1 cellular context compared by ENCODE assay signal in the genomic region with DNA sequence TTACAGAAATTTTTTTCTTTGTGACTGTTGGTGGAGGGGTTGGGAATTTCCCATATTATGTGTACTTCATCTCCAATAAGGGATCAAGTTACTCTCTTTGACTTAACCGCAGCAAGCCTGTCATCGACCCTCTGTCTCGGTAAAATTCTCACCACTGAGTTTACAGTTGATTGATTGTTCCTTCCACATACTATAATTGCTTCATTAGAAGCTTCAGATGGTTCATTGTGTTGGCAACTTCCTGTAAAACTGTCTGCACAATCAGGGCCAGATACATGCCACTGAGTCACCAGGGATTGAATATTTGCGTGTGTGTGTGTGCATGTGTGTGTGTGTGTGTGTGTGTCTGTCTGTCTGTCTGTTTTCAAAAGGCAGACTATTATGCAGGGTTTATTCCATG.
TF ChIP-seq lines count a peak whose summit lies in the region.

No MANE protein-coding gene starts in this region.

TF ChIP-seq in GM12878, 131 proteins besides CTCF, POLR2A, EP300 and RAD21 (continued from another document and continues in another):
- TF ChIP-seq, protein P1, sequence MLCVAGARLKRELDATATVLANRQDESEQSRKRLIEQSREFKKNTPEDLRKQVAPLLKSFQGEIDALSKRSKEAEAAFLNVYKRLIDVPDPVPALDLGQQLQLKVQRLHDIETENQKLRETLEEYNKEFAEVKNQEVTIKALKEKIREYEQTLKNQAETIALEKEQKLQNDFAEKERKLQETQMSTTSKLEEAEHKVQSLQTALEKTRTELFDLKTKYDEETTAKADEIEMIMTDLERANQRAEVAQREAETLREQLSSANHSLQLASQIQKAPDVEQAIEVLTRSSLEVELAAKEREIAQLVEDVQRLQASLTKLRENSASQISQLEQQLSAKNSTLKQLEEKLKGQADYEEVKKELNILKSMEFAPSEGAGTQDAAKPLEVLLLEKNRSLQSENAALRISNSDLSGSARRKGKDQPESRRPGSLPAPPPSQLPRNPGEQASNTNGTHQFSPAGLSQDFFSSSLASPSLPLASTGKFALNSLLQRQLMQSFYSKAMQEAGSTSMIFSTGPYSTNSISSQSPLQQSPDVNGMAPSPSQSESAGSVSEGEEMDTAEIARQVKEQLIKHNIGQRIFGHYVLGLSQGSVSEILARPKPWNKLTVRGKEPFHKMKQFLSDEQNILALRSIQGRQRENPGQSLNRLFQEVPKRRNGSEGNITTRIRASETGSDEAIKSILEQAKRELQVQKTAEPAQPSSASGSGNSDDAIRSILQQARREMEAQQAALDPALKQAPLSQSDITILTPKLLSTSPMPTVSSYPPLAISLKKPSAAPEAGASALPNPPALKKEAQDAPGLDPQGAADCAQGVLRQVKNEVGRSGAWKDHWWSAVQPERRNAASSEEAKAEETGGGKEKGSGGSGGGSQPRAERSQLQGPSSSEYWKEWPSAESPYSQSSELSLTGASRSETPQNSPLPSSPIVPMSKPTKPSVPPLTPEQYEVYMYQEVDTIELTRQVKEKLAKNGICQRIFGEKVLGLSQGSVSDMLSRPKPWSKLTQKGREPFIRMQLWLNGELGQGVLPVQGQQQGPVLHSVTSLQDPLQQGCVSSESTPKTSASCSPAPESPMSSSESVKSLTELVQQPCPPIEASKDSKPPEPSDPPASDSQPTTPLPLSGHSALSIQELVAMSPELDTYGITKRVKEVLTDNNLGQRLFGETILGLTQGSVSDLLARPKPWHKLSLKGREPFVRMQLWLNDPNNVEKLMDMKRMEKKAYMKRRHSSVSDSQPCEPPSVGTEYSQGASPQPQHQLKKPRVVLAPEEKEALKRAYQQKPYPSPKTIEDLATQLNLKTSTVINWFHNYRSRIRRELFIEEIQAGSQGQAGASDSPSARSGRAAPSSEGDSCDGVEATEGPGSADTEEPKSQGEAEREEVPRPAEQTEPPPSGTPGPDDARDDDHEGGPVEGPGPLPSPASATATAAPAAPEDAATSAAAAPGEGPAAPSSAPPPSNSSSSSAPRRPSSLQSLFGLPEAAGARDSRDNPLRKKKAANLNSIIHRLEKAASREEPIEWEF (IDR thresholded peaks at IDR 0.05; ENCODE audit: insufficient replicate concordance, low read depth, low read length), result peak; percentile 70
- TF ChIP-seq GATAD2B (conservative IDR thresholded peaks at IDR 0.05; ENCODE audit: low read depth), result 0 out of 2 replicates have a peak, but pooled peaks have one; percentile 71
- TF ChIP-seq KLF5 (IDR thresholded peaks at IDR 0.05; ENCODE audit: partially characterized antibody), result no peak
- no peak for TF ChIP-seq NFIC (IDR thresholded peaks at IDR 0.05; ENCODE audit: low read depth, low read length)
- TF ChIP-seq SMAD5 (IDR thresholded peaks at IDR 0.05; ENCODE audit: low read depth), result no peak
- no peak for TF ChIP-seq CHD4 (IDR thresholded peaks at IDR 0.05)
- no peak for TF ChIP-seq STAT3 (IDR thresholded peaks at IDR 0.05; ENCODE audit: low read depth, low read length)
- TF ChIP-seq, protein P2, sequence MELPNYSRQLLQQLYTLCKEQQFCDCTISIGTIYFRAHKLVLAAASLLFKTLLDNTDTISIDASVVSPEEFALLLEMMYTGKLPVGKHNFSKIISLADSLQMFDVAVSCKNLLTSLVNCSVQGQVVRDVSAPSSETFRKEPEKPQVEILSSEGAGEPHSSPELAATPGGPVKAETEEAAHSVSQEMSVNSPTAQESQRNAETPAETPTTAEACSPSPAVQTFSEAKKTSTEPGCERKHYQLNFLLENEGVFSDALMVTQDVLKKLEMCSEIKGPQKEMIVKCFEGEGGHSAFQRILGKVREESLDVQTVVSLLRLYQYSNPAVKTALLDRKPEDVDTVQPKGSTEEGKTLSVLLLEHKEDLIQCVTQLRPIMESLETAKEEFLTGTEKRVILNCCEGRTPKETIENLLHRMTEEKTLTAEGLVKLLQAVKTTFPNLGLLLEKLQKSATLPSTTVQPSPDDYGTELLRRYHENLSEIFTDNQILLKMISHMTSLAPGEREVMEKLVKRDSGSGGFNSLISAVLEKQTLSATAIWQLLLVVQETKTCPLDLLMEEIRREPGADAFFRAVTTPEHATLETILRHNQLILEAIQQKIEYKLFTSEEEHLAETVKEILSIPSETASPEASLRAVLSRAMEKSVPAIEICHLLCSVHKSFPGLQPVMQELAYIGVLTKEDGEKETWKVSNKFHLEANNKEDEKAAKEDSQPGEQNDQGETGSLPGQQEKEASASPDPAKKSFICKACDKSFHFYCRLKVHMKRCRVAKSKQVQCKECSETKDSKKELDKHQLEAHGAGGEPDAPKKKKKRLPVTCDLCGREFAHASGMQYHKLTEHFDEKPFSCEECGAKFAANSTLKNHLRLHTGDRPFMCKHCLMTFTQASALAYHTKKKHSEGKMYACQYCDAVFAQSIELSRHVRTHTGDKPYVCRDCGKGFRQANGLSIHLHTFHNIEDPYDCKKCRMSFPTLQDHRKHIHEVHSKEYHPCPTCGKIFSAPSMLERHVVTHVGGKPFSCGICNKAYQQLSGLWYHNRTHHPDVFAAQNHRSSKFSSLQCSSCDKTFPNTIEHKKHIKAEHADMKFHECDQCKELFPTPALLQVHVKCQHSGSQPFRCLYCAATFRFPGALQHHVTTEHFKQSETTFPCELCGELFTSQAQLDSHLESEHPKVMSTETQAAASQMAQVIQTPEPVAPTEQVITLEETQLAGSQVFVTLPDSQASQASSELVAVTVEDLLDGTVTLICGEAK (IDR thresholded peaks at IDR 0.05; ENCODE audit: borderline replicate concordance), result no peak
- TF ChIP-seq RB1 (IDR thresholded peaks at IDR 0.05; ENCODE audit: borderline replicate concordance), result no peak
- TF ChIP-seq, protein P3, sequence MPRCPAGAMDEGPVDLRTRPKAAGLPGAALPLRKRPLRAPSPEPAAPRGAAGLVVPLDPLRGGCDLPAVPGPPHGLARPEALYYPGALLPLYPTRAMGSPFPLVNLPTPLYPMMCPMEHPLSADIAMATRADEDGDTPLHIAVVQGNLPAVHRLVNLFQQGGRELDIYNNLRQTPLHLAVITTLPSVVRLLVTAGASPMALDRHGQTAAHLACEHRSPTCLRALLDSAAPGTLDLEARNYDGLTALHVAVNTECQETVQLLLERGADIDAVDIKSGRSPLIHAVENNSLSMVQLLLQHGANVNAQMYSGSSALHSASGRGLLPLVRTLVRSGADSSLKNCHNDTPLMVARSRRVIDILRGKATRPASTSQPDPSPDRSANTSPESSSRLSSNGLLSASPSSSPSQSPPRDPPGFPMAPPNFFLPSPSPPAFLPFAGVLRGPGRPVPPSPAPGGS (IDR thresholded peaks at IDR 0.05; ENCODE audit: borderline replicate concordance, insufficient read depth, low read depth, low read length, poor library complexity, severe bottlenecking), result no peak
- TF ChIP-seq DPF2 (IDR thresholded peaks at IDR 0.05), result peak; percentile 81; the same call in 1 of the 2 replicates
- TF ChIP-seq RBBP5 (conservative IDR thresholded peaks at IDR 0.05), result no peak
- peak; percentile 64 for TF ChIP-seq BCL11A (IDR thresholded peaks at IDR 0.05; ENCODE audit: low read depth, low read length)
- no peak for TF ChIP-seq TCF12 (IDR thresholded peaks at IDR 0.05; ENCODE audit: low read depth, low read length)
- no peak for TF ChIP-seq MEF2A (IDR thresholded peaks at IDR 0.05; ENCODE audit: insufficient read depth, low read depth, low read length)
- no peak for TF ChIP-seq SPI1 (IDR thresholded peaks at IDR 0.05; ENCODE audit: borderline replicate concordance, insufficient read depth, low read depth, low read length)
- no peak for TF ChIP-seq SMARCA5 (IDR thresholded peaks at IDR 0.05)
- TF ChIP-seq, protein P4, sequence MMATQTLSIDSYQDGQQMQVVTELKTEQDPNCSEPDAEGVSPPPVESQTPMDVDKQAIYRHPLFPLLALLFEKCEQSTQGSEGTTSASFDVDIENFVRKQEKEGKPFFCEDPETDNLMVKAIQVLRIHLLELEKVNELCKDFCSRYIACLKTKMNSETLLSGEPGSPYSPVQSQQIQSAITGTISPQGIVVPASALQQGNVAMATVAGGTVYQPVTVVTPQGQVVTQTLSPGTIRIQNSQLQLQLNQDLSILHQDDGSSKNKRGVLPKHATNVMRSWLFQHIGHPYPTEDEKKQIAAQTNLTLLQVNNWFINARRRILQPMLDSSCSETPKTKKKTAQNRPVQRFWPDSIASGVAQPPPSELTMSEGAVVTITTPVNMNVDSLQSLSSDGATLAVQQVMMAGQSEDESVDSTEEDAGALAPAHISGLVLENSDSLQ (IDR thresholded peaks at IDR 0.05), result peak; percentile 81
- TF ChIP-seq, protein P5, sequence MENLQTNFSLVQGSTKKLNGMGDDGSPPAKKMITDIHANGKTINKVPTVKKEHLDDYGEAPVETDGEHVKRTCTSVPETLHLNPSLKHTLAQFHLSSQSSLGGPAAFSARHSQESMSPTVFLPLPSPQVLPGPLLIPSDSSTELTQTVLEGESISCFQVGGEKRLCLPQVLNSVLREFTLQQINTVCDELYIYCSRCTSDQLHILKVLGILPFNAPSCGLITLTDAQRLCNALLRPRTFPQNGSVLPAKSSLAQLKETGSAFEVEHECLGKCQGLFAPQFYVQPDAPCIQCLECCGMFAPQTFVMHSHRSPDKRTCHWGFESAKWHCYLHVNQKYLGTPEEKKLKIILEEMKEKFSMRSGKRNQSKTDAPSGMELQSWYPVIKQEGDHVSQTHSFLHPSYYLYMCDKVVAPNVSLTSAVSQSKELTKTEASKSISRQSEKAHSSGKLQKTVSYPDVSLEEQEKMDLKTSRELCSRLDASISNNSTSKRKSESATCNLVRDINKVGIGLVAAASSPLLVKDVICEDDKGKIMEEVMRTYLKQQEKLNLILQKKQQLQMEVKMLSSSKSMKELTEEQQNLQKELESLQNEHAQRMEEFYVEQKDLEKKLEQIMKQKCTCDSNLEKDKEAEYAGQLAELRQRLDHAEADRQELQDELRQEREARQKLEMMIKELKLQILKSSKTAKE (IDR thresholded peaks at IDR 0.05; ENCODE audit: low read depth, poor library complexity, severe bottlenecking), result peak; percentile 57
- TF ChIP-seq, protein P6, sequence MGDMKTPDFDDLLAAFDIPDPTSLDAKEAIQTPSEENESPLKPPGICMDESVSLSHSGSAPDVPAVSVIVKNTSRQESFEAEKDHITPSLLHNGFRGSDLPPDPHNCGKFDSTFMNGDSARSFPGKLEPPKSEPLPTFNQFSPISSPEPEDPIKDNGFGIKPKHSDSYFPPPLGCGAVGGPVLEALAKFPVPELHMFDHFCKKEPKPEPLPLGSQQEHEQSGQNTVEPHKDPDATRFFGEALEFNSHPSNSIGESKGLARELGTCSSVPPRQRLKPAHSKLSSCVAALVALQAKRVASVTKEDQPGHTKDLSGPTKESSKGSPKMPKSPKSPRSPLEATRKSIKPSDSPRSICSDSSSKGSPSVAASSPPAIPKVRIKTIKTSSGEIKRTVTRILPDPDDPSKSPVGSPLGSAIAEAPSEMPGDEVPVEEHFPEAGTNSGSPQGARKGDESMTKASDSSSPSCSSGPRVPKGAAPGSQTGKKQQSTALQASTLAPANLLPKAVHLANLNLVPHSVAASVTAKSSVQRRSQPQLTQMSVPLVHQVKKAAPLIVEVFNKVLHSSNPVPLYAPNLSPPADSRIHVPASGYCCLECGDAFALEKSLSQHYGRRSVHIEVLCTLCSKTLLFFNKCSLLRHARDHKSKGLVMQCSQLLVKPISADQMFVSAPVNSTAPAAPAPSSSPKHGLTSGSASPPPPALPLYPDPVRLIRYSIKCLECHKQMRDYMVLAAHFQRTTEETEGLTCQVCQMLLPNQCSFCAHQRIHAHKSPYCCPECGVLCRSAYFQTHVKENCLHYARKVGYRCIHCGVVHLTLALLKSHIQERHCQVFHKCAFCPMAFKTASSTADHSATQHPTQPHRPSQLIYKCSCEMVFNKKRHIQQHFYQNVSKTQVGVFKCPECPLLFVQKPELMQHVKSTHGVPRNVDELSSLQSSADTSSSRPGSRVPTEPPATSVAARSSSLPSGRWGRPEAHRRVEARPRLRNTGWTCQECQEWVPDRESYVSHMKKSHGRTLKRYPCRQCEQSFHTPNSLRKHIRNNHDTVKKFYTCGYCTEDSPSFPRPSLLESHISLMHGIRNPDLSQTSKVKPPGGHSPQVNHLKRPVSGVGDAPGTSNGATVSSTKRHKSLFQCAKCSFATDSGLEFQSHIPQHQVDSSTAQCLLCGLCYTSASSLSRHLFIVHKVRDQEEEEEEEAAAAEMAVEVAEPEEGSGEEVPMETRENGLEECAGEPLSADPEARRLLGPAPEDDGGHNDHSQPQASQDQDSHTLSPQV (IDR thresholded peaks at IDR 0.05), result no peak
- no peak for TF ChIP-seq ZZZ3 (IDR thresholded peaks at IDR 0.05; ENCODE audit: control insufficient read depth, insufficient read length, low read depth)
- TF ChIP-seq POLR2AphosphoS2 (IDR thresholded peaks at IDR 0.05; ENCODE audit: low read depth, low read length), result no peak
- TF ChIP-seq PAX8 (IDR thresholded peaks at IDR 0.05), result no peak
- no peak for TF ChIP-seq RCOR1 (conservative IDR thresholded peaks at IDR 0.05; ENCODE audit: low read depth, low read length)
- no peak for TF ChIP-seq TCF3 (IDR thresholded peaks at IDR 0.05; ENCODE audit: borderline replicate concordance, insufficient read depth, low read depth, low read length)
- no peak for TF ChIP-seq EZH2 (IDR thresholded peaks at IDR 0.05; ENCODE audit: borderline replicate concordance, control insufficient read depth, low read depth, low read length)
- peak; percentile 28; the same call in 1 of the 3 replicates for TF ChIP-seq POU2F2 (IDR thresholded peaks at IDR 0.05; ENCODE audit: borderline replicate concordance, low read depth, low read length)
- TF ChIP-seq, protein P7, sequence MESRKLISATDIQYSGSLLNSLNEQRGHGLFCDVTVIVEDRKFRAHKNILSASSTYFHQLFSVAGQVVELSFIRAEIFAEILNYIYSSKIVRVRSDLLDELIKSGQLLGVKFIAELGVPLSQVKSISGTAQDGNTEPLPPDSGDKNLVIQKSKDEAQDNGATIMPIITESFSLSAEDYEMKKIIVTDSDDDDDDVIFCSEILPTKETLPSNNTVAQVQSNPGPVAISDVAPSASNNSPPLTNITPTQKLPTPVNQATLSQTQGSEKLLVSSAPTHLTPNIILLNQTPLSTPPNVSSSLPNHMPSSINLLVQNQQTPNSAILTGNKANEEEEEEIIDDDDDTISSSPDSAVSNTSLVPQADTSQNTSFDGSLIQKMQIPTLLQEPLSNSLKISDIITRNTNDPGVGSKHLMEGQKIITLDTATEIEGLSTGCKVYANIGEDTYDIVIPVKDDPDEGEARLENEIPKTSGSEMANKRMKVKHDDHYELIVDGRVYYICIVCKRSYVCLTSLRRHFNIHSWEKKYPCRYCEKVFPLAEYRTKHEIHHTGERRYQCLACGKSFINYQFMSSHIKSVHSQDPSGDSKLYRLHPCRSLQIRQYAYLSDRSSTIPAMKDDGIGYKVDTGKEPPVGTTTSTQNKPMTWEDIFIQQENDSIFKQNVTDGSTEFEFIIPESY (IDR thresholded peaks at IDR 0.05), result no peak
- TF ChIP-seq IKZF2 (IDR thresholded peaks at IDR 0.05), result peak; percentile 74 to 78
- peak; percentile 78 for TF ChIP-seq IKZF1 (conservative IDR thresholded peaks at IDR 0.05)
- no peak for TF ChIP-seq RELA (IDR thresholded peaks at IDR 0.05; ENCODE audit: borderline replicate concordance, partially characterized antibody)
- no peak for TF ChIP-seq CBFB (IDR thresholded peaks at IDR 0.05; ENCODE audit: low read depth)
- TF ChIP-seq ASH2L (IDR thresholded peaks at IDR 0.05; ENCODE audit: borderline replicate concordance, low read depth), result no peak
